In genomic region chr17:77319211-77320031, GRCh38 we compare ENCODE assay signal across 1 cellular context.
TF ChIP-seq lines count a peak whose summit lies in the region.

No MANE protein-coding gene starts in this region.

TF ChIP-seq in K562, 482 proteins besides CTCF, POLR2A, EP300 and RAD21 (continued from another document and continues in another):
- no peak for TF ChIP-seq MLX (CRISPR knock-in tag; conservative IDR thresholded peaks at IDR 0.05)
- 0 out of 2 replicates have a peak, but pooled peaks have one; percentile 48 for TF ChIP-seq HDAC2 (IDR thresholded peaks at IDR 0.05)
- no peak for TF ChIP-seq ZNF561 (CRISPR knock-in tag; conservative IDR thresholded peaks at IDR 0.05)
- TF ChIP-seq ZKSCAN1 (IDR thresholded peaks at IDR 0.05; ENCODE audit: low read depth, low read length): no peak
- no peak for TF ChIP-seq MBD1 (CRISPR knock-in tag; IDR thresholded peaks at IDR 0.05)
- no peak for TF ChIP-seq PHF21A (IDR thresholded peaks at IDR 0.05; ENCODE audit: borderline replicate concordance, low read depth)
- peak; percentile 74 for TF ChIP-seq TAF7 (tag; IDR thresholded peaks at IDR 0.05)
- TF ChIP-seq ZNF518B (CRISPR knock-in tag; IDR thresholded peaks at IDR 0.05): no peak
- TF ChIP-seq PYGO2 (tag; IDR thresholded peaks at IDR 0.05): no peak
- TF ChIP-seq KLF13 (tag; IDR thresholded peaks at IDR 0.05; ENCODE audit: borderline replicate concordance, low read depth): no peak
- TF ChIP-seq ELK3 (CRISPR knock-in tag; IDR thresholded peaks at IDR 0.05): no peak
- no peak for TF ChIP-seq ZNF175 (CRISPR knock-in tag; IDR thresholded peaks at IDR 0.05; ENCODE audit: low read depth)
- no peak for TF ChIP-seq TFAM (CRISPR knock-in tag; conservative IDR thresholded peaks at IDR 0.05)
- no peak for TF ChIP-seq RAD51 (IDR thresholded peaks at IDR 0.05; ENCODE audit: borderline replicate concordance, low read depth)
- no peak for TF ChIP-seq SIRT6 (IDR thresholded peaks at IDR 0.05; ENCODE audit: low read depth, low read length)
- no peak for TF ChIP-seq ZBTB5 (IDR thresholded peaks at IDR 0.05)
- TF ChIP-seq PHB (CRISPR knock-in tag; IDR thresholded peaks at IDR 0.05): no peak
- TF ChIP-seq CSDE1 (IDR thresholded peaks at IDR 0.05): no peak
- TF ChIP-seq THAP7 (CRISPR knock-in tag; IDR thresholded peaks at IDR 0.05): no peak
- TF ChIP-seq SMAD4 (CRISPR knock-in tag; conservative IDR thresholded peaks at IDR 0.05): peak; percentile 31
- TF ChIP-seq RB1 (IDR thresholded peaks at IDR 0.05; ENCODE audit: low read depth): peak; percentile 15; the same call in 1 of the 2 replicates
- TF ChIP-seq E2F8 (IDR thresholded peaks at IDR 0.05; ENCODE audit: low read depth, partially characterized antibody): peak; percentile 52
- TF ChIP-seq ZBTB2 (IDR thresholded peaks at IDR 0.05): peak; percentile 59; the same call in 1 of the 2 replicates
- TF ChIP-seq CREB5 (CRISPR knock-in tag; IDR thresholded peaks at IDR 0.05): no peak
- no peak for TF ChIP-seq MITF (IDR thresholded peaks at IDR 0.05)
- peak; percentile 89 for TF ChIP-seq POLR2G (IDR thresholded peaks at IDR 0.05; ENCODE audit: low read depth, low read length)
- TF ChIP-seq EHMT2 (IDR thresholded peaks at IDR 0.05): no peak
- peak; percentile 91 for TF ChIP-seq NR2C1 (IDR thresholded peaks at IDR 0.05)
- TF ChIP-seq NR2C1 (tag; IDR thresholded peaks at IDR 0.05): peak; percentile 89
- no peak; the same call in 1 of the 2 replicates for TF ChIP-seq ZBTB9 (CRISPR knock-in tag; IDR thresholded peaks at IDR 0.05)
- TF ChIP-seq PCBP2 (IDR thresholded peaks at IDR 0.05; ENCODE audit: low read depth, low read length, poor library complexity, severe bottlenecking): no peak
- no peak for TF ChIP-seq SLC30A9 (CRISPR knock-in tag; IDR thresholded peaks at IDR 0.05)
- peak; percentile 59 for TF ChIP-seq POLR2AphosphoS5 (IDR thresholded peaks at IDR 0.05; ENCODE audit: control insufficient read depth, insufficient read depth, low read depth, low read length)
- TF ChIP-seq KLF10 (CRISPR knock-in tag; IDR thresholded peaks at IDR 0.05): no peak
- TF ChIP-seq JUN (IDR thresholded peaks at IDR 0.05; ENCODE audit: borderline replicate concordance, low read depth, low read length): peak; percentile 66; the same call in 1 of the 2 replicates
- TF ChIP-seq JUN (CRISPR knock-in tag; IDR thresholded peaks at IDR 0.05; ENCODE audit: borderline replicate concordance): 0 out of 2 replicates have a peak, but pooled peaks have one; percentile 1
- TF ChIP-seq ZNF583 (CRISPR knock-in tag; IDR thresholded peaks at IDR 0.05): no peak
- no peak for TF ChIP-seq ZNF316 (IDR thresholded peaks at IDR 0.05)
- no peak for TF ChIP-seq SAP30 (IDR thresholded peaks at IDR 0.05; ENCODE audit: borderline replicate concordance, insufficient read depth, low read depth, low read length, poor library complexity, severe bottlenecking)
